Comparison of ENCODE assay signal across 1 cellular context in genomic region chr13:99969368-99969933, GRCh38.
TF ChIP-seq lines count a peak whose summit lies in the region.

No MANE protein-coding gene starts in this region.

TF ChIP-seq in HEK293, 187 proteins besides CTCF, POLR2A, EP300 and RAD21 (continued from another document):
- TF ChIP-seq, protein P1, sequence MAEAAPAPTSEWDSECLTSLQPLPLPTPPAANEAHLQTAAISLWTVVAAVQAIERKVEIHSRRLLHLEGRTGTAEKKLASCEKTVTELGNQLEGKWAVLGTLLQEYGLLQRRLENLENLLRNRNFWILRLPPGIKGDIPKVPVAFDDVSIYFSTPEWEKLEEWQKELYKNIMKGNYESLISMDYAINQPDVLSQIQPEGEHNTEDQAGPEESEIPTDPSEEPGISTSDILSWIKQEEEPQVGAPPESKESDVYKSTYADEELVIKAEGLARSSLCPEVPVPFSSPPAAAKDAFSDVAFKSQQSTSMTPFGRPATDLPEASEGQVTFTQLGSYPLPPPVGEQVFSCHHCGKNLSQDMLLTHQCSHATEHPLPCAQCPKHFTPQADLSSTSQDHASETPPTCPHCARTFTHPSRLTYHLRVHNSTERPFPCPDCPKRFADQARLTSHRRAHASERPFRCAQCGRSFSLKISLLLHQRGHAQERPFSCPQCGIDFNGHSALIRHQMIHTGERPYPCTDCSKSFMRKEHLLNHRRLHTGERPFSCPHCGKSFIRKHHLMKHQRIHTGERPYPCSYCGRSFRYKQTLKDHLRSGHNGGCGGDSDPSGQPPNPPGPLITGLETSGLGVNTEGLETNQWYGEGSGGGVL (tag by site-specific recombination; IDR thresholded peaks at IDR 0.05), result no peak
- TF ChIP-seq ZNF10 (tag by site-specific recombination; IDR thresholded peaks at IDR 0.05) (no peak), ZNF561 (tag by site-specific recombination; IDR thresholded peaks at IDR 0.05; ENCODE audit: borderline replicate concordance) (peak; percentile 16; the same call in 1 of the 2 replicates), ZNF280D (tag by site-specific recombination; IDR thresholded peaks at IDR 0.05) (0 out of 2 replicates have a peak, but pooled peaks have one; percentile 19), SETDB1 (IDR thresholded peaks at IDR 0.05; ENCODE audit: insufficient read length, low read length) (no peak), SP2 (tag by site-specific recombination; IDR thresholded peaks at IDR 0.05) (peak; percentile 32; the same call in 1 of the 2 replicates), ZNF335 (tag by site-specific recombination; conservative IDR thresholded peaks at IDR 0.05) (peak; percentile 51), ZNF394 (tag by site-specific recombination; IDR thresholded peaks at IDR 0.05; ENCODE audit: borderline replicate concordance) (no peak), ZNF2 (tag by site-specific recombination; IDR thresholded peaks at IDR 0.05) (no peak), KLF10 (tag by site-specific recombination; IDR thresholded peaks at IDR 0.05) (no peak), ZNF585B (tag by site-specific recombination; IDR thresholded peaks at IDR 0.05) (no peak)
- TF ChIP-seq, protein P2, sequence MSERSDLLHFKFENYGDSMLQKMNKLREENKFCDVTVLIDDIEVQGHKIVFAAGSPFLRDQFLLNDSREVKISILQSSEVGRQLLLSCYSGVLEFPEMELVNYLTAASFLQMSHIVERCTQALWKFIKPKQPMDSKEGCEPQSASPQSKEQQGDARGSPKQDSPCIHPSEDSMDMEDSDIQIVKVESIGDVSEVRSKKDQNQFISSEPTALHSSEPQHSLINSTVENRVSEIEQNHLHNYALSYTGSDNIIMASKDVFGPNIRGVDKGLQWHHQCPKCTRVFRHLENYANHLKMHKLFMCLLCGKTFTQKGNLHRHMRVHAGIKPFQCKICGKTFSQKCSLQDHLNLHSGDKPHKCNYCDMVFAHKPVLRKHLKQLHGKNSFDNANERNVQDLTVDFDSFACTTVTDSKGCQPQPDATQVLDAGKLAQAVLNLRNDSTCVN (tag by site-specific recombination; optimal IDR thresholded peaks at IDR 0.05), result no peak
- TF ChIP-seq, protein P3, sequence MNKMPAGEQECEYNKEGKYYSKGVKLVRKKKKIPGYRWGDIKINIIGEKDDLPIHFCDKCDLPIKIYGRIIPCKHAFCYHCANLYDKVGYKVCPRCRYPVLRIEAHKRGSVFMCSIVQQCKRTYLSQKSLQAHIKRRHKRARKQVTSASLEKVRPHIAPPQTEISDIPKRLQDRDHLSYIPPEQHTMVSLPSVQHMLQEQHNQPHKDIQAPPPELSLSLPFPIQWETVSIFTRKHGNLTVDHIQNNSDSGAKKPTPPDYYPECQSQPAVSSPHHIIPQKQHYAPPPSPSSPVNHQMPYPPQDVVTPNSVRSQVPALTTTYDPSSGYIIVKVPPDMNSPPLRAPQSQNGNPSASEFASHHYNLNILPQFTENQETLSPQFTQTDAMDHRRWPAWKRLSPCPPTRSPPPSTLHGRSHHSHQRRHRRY (tag by site-specific recombination; IDR thresholded peaks at IDR 0.05), result no peak
